ENCODE assay signal across 1 cellular context in genomic region chr2:64807417-64807816, GRCh38.
TF ChIP-seq lines count a peak whose summit lies in the region.

No MANE protein-coding gene starts in this region.

TF ChIP-seq in K562, 482 proteins besides CTCF, POLR2A, EP300 and RAD21 (continued from another document and continues in another):
- TF ChIP-seq HBP1 (CRISPR knock-in tag; IDR thresholded peaks at IDR 0.05) (no peak), PTBP1 (IDR thresholded peaks at IDR 0.05; ENCODE audit: low read depth, low read length) (no peak), ZNF175 (CRISPR knock-in tag; IDR thresholded peaks at IDR 0.05; ENCODE audit: low read depth) (peak; percentile 74; the same call in 1 of the 2 replicates), HMGN3 (IDR thresholded peaks at IDR 0.05; ENCODE audit: borderline replicate concordance, extremely low read depth, insufficient read length, low read depth, low read length) (no peak), ZBTB40 (IDR thresholded peaks at IDR 0.05) (no peak), ZBTB40 (CRISPR knock-in tag; IDR thresholded peaks at IDR 0.05) (no peak), ZNF696 (CRISPR knock-in tag; conservative IDR thresholded peaks at IDR 0.05) (no peak), HMBOX1 (IDR thresholded peaks at IDR 0.05) (no peak; the same call in 1 of the 2 replicates), CBX5 (IDR thresholded peaks at IDR 0.05; ENCODE audit: borderline replicate concordance, low read depth) (no peak), ZNF584 (CRISPR knock-in tag; IDR thresholded peaks at IDR 0.05; ENCODE audit: low read depth) (no peak), TOE1 (IDR thresholded peaks at IDR 0.05; ENCODE audit: borderline replicate concordance) (peak; percentile 62; the same call in 1 of the 2 replicates), TOE1 (CRISPR knock-in tag; IDR thresholded peaks at IDR 0.05; ENCODE audit: borderline replicate concordance, low read depth) (no peak), SMARCC2 (IDR thresholded peaks at IDR 0.05; ENCODE audit: low read depth) (no peak), ZNF77 (CRISPR knock-in tag; IDR thresholded peaks at IDR 0.05) (no peak), E2F4 (CRISPR knock-in tag; IDR thresholded peaks at IDR 0.05; ENCODE audit: low read depth) (no peak), NR2F6 (CRISPR knock-in tag; IDR thresholded peaks at IDR 0.05) (no peak), KLF1 (tag; IDR thresholded peaks at IDR 0.05) (no peak), USF2 (CRISPR knock-in tag; IDR thresholded peaks at IDR 0.05) (peak; percentile 63; the same call in 1 of the 2 replicates), ATF3 (IDR thresholded peaks at IDR 0.05) (peak; percentile 89), ATF3 (CRISPR knock-in tag; conservative IDR thresholded peaks at IDR 0.05) (no peak; the same call in 1 of the 2 replicates), MYC (IDR thresholded peaks at IDR 0.05; ENCODE audit: low read depth, low read length) (0 out of 2 replicates have a peak, but pooled peaks have one; percentile 25), MYC (CRISPR knock-in tag; IDR thresholded peaks at IDR 0.05; ENCODE audit: borderline replicate concordance, low read depth) (no peak), ZMIZ1 (IDR thresholded peaks at IDR 0.05; ENCODE audit: low read depth in 2 of 2, low read length in 2 of 2) (no peak), NBN (IDR thresholded peaks at IDR 0.05; ENCODE audit: low read depth) (no peak), MEIS2 (IDR thresholded peaks at IDR 0.05; ENCODE audit: partially characterized antibody) (peak; percentile 66), GTF2F1 (IDR thresholded peaks at IDR 0.05; ENCODE audit: low read depth, low read length) (no peak), THRA (IDR thresholded peaks at IDR 0.05) (no peak), MEF2A (IDR thresholded peaks at IDR 0.05; ENCODE audit: control insufficient read depth, low read depth, low read length) (no peak), CSDE1 (IDR thresholded peaks at IDR 0.05) (no peak), E2F5 (CRISPR knock-in tag; IDR thresholded peaks at IDR 0.05) (no peak), MITF (IDR thresholded peaks at IDR 0.05) (no peak), CHD1 (IDR thresholded peaks at IDR 0.05; ENCODE audit: low read length) (no peak), KLF10 (CRISPR knock-in tag; IDR thresholded peaks at IDR 0.05) (no peak), HLTF (IDR thresholded peaks at IDR 0.05) (no peak), BMI1 (IDR thresholded peaks at IDR 0.05; ENCODE audit: low read length) (no peak), ZFPM2 (CRISPR knock-in tag; IDR thresholded peaks at IDR 0.05) (no peak), ZNF253 (CRISPR knock-in tag; conservative IDR thresholded peaks at IDR 0.05) (no peak), CHD2 (IDR thresholded peaks at IDR 0.05; ENCODE audit: low read depth, low read length) (no peak), ZNF133 (CRISPR knock-in tag; IDR thresholded peaks at IDR 0.05) (no peak), CGGBP1 (CRISPR knock-in tag; IDR thresholded peaks at IDR 0.05) (no peak)
